In genomic region chrX:15598031-15598430, GRCh38 we compare ENCODE assay signal across 22 cellular contexts. TPM values are rescaled to one million over a fixed set of nuclear protein-coding genes. Genes with fewer than 3 reads are reported as not detected.
DNase-seq lines count a peak whose midpoint lies in the region; ATAC-seq, FAIRE-seq and TF ChIP-seq lines count a peak whose summit lies in the region.
"Had no signal": no experiment of that assay in that cellular context is flagged by ENCODE, and none has a peak within 500 bp of the region (broad histone marks: within the 10 kb centered on the region; RNA-seq: fewer than 3 reads in every experiment).

No MANE protein-coding gene starts in this region.

- intact Hi-C loops in heart right ventricle (cut with DNase I) (loop anchor here in 3 of 10 donors (10.0 kb wide), 1 partner anchor 47 kb away; no protein-coding TSS in a partner anchor), kidney (cut with DNase I) (no loop called here), body of pancreas (cut with DNase I) (no loop called here), mammary epithelial cell (cut with micrococcal nuclease) (no loop called here)

- H3K36me3 ChIP-seq in heart right ventricle = peaks cover 0 to 3% (median 0%) of the 10 kb centered on the region in 9 donors
- no peaks in the 10 kb centered on the region for H3K36me3 ChIP-seq in right atrium auricular region
- no peaks in the 10 kb centered on the region for H3K36me3 ChIP-seq in kidney (ENCODE audit: control insufficient read depth in 1 of 2, insufficient read depth in 2 of 2, low read length in 2 of 2)
- H3K36me3 ChIP-seq in body of pancreas (replicated peaks in 1 of 2; ENCODE audit: insufficient read depth in 1 of 2, low read depth in 2 of 2) = no peaks in the 10 kb centered on the region
- no peaks in the 10 kb centered on the region for H3K36me3 ChIP-seq in mammary epithelial cell (ENCODE audit: insufficient read depth, low read length)
- H3K36me3 ChIP-seq: MG63, SJSA1 had no signal

- no peak overlapping the region for H3K9ac ChIP-seq in kidney (ENCODE audit: low read length in 2 of 2)
- H3K9ac ChIP-seq in mammary epithelial cell (ENCODE audit: insufficient read depth, low read length) = no peak overlapping the region

- H3K4me1 ChIP-seq in heart right ventricle = no peaks in the 10 kb centered on the region
- H3K4me1 ChIP-seq in right atrium auricular region = no peaks in the 10 kb centered on the region
- H3K4me1 ChIP-seq in kidney (ENCODE audit: control insufficient read depth in 1 of 2, insufficient read depth in 1 of 2, low read depth in 1 of 2, low read length in 2 of 2) = no peaks in the 10 kb centered on the region
- no peaks in the 10 kb centered on the region for H3K4me1 ChIP-seq in body of pancreas
- H3K4me1 ChIP-seq in mammary epithelial cell (ENCODE audit: insufficient read depth, low read length) = peaks cover 5% of the 10 kb centered on the region
- H3K4me1 ChIP-seq: SJSA1 had no signal

- FAIRE-seq in kidney (lab: Jason Lieb, UNC) = no peak
- FAIRE-seq: GM19239 had no signal

- dilution Hi-C loops in mammary epithelial cell (cut with HindIII; ENCODE audit: low sequenced_read_pairs) = no loop called here

- H3K9me3 ChIP-seq in heart right ventricle (no peaks in the 10 kb centered on the region), right atrium auricular region (no peaks in the 10 kb centered on the region), kidney (ENCODE audit: control insufficient read depth in 1 of 2, low read length in 2 of 2) (no peaks in the 10 kb centered on the region), body of pancreas (no peaks in the 10 kb centered on the region), mammary epithelial cell (replicated peaks; ENCODE audit: insufficient read depth, low read length) (no peaks in the 10 kb centered on the region)
- H3K9me3 ChIP-seq: MG63, SJSA1 had no signal

- TF ChIP-seq CTCF in heart right ventricle (IDR thresholded peaks at IDR 0.05) (no peak), right atrium auricular region (IDR thresholded peaks at IDR 0.05) (no peak), kidney (IDR thresholded peaks at IDR 0.05; ENCODE audit: borderline replicate concordance, extremely low read depth, insufficient read depth) (no peak), body of pancreas (IDR thresholded peaks at IDR 0.05) (no peak), mammary epithelial cell (conservative IDR thresholded peaks at IDR 0.05 in 1 of 2, IDR thresholded peaks at IDR 0.05 in 1 of 2; ENCODE audit: extremely low read depth in 1 of 2, insufficient read depth in 1 of 2, low read depth in 1 of 2, low read length in 2 of 2) (no peak)

- no peak for TF ChIP-seq POLR2A in body of pancreas (IDR thresholded peaks at IDR 0.05)

- CTCF ChIA-PET in mammary epithelial cell (lab: Charles Lee; ENCODE audit: low non-redundant PET) = interaction anchor here (0.6 kb wide), 1 partner anchor 30 kb away, joined by 3 read pairs; no protein-coding TSS in a partner anchor

- no TSS peak for BruUV-seq in mammary epithelial cell (replicated peaks; lab: Mats Ljungman, UMichigan)

- no peaks in the 10 kb centered on the region for H4K20me1 ChIP-seq in mammary epithelial cell (ENCODE audit: insufficient read depth, low read length)

- DNase-seq in heart right ventricle = no peak
- no peak for DNase-seq in right atrium auricular region (ENCODE audit: low spot score)
- peak; percentile 45 for DNase-seq in SK-MEL-5 (ENCODE audit: low read depth, low spot score)
- DNase-seq in kidney = no peak
- no peak for DNase-seq in body of pancreas
- no peak for DNase-seq in hepatic stellate cell (ENCODE audit: low spot score)
- DNase-seq in NCI-H2081 (lab: John Stamatoyannopoulos, UW) = no peak
- no peak for DNase-seq in mammary epithelial cell
- DNase-seq: DMS53, MG63, NCI-H1105, NCI-H1694 treated with DMSO at 0.1 percent for 48 hours, NCI-H345, NCI-H69 had no signal

- ATAC-seq in heart right ventricle (peak in 5 of 8 donors; percentile 56 to 84 (median 58)), body of pancreas (no peak)

- WGBS in heart right ventricle, 2 donors = 30 to 43% methylated on average over 3 of the region's 3 CpGs
- WGBS in body of pancreas, 2 donors = 68 to 83% methylated on average over 3 of the region's 3 CpGs
- WGBS in mammary epithelial cell (ENCODE audit: low coverage, missing lambda C conversion rate) = 48% methylated on average over 3 of the region's 3 CpGs

- H3K27ac ChIP-seq in heart right ventricle = peak overlapping the region in 5 of 10 donors; percentile 67 to 79 (median 74)
- H3K27ac ChIP-seq in right atrium auricular region = peak overlapping the region in 1 of 2 donors; percentile 63
- no peak overlapping the region for H3K27ac ChIP-seq in kidney (ENCODE audit: low read depth in 2 of 2, low read length in 2 of 2)
- H3K27ac ChIP-seq in body of pancreas = no peak overlapping the region
- no peak overlapping the region for H3K27ac ChIP-seq in mammary epithelial cell (ENCODE audit: insufficient read depth, low read depth, low read length)
- H3K27ac ChIP-seq: C4-2B, RWPE1, SJSA1 had no signal

- no peak overlapping the region for H2AFZ ChIP-seq in mammary epithelial cell (ENCODE audit: low read depth, low read length)

- H3K4me3 ChIP-seq in heart right ventricle (peak overlapping the region in 1 of 10 donors; percentile 22), right atrium auricular region (peak overlapping the region in 1 of 2 donors; percentile 3), kidney (ENCODE audit: low read length in 2 of 2) (peak overlapping the region; percentile 45 to 56), body of pancreas (no peak overlapping the region), mammary epithelial cell (replicated peaks in 1 of 3; ENCODE audit: insufficient read depth in 1 of 3, low read depth in 2 of 3, low read length in 3 of 3) (no peak overlapping the region)
- H3K4me3 ChIP-seq: MG63, SJSA1 had no signal

- in situ Hi-C loops in SK-MEL-5 (cut with HindIII; ENCODE audit: low pct_unique_long_range_greater_than_20kb, low sequenced_read_pairs) = no loop called here
- in situ Hi-C loops in mammary epithelial cell (cut with MboI; ENCODE audit: low sequenced_read_pairs in 2 of 2) = no loop called here

- H3K4me2 ChIP-seq in mammary epithelial cell (ENCODE audit: insufficient read depth, low read depth, low read length) = no peak overlapping the region

- H3K79me2 ChIP-seq in mammary epithelial cell (ENCODE audit: insufficient read depth, low read length) = no peaks in the 10 kb centered on the region

- peaks cover 0 to 86% (median 0%) of the 10 kb centered on the region in 7 donors for H3K27me3 ChIP-seq in heart right ventricle
- no peaks in the 10 kb centered on the region for H3K27me3 ChIP-seq in right atrium auricular region
- no peaks in the 10 kb centered on the region for H3K27me3 ChIP-seq in body of pancreas
- H3K27me3 ChIP-seq in mammary epithelial cell (ENCODE audit: insufficient read depth, low read length) = no peaks in the 10 kb centered on the region
- H3K27me3 ChIP-seq: MG63, SJSA1 had no signal

RNA-seq across cellular contexts. Expression of gene ACE2, which starts 2.7 kb away (rescaled TPM):
- total RNA-seq in heart right ventricle (10 to 100 TPM; 11.0 to 42.4 (median 20.7) TPM), right atrium auricular region (10 to 100 TPM; 15.2 to 26.1 TPM), kidney (5.5 TPM), body of pancreas (10 to 100 TPM in 1 of 2 donors, 1 to 10 TPM in 1; 6.2 to 17.5 TPM), mammary epithelial cell (under 1 TPM; 0.17 to 0.31 TPM)
- polyA plus RNA-seq in heart right ventricle (10 to 100 TPM in 1 of 2 donors, 1 to 10 TPM in 1; 6.7 to 15.3 TPM), kidney (ENCODE audit: insufficient read depth, low read depth, low replicate concordance) (32.4 TPM), mammary epithelial cell (0.12 TPM)
- 0.05 TPM in 1 of 2 replicates, not detected in the other for total RNA-seq in SK-MEL-5 (2014; rRNA removed; shearing (Covaris generic))
- 0.05 and 0.20 TPM in 2 replicates for polyA plus RNA-seq in SK-MEL-5 (2015; cell fraction: cytosol; rRNA removed)
- not detected in 2 replicates for polyA plus RNA-seq in SK-MEL-5 (2015; cell fraction: nucleus; rRNA removed)
- not detected for polyA minus RNA-seq in mammary epithelial cell
- total RNA-seq: A673, H1, HT-29, OCI-LY7 had no signal

Comparison
In these comparisons a context has a peak if more than half of its experiments do, and no peak if none do; other contexts are left out.
1. H3K4me3 ChIP-seq: peak in kidney (2 of 2); none in body of pancreas (0 of 2) and mammary epithelial cell (0 of 3).